33 cellular contexts compared by ENCODE assay signal in the genomic region with DNA sequence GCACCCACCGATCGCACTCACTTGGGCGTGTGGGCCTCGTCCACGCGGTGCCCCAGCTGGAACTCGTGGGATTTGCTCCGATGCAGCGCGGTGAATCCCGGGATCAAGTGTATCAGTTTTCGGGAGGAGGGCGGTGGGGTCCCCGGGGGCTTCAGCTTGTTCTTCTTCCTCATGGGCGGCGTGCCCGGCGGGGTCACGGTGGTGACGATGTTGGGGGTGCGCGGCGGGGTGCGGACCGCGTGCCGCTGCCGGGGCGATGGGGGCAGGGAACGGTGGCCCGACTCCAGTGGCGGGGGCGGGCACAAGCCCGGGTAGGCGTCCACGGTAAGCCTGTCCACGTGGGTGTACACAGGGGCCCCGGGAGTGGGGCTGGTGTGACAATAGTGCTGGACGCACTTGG.
"Had no signal": no experiment of that assay in that cellular context is flagged by ENCODE, and none has a peak within 500 bp of the region (broad histone marks: within the 10 kb centered on the region; RNA-seq: fewer than 3 reads in every experiment).

No MANE protein-coding gene starts in this region.

- ATAC-seq: activated CD4-positive, CD25-positive, alpha-beta regulatory T cell treated with anti-CD3 and anti-CD28 coated beads, Interleukin-2, amount 50 U/mL, for 24 hours; activated CD8-positive, alpha-beta T cell treated with anti-CD3 and anti-CD28 coated beads for 36 hours; activated T-cell treated with anti-CD3 and anti-CD28 coated beads, Interleukin-2, amount 50 U/mL, for 4 hours; activated T-helper 17 cell treated with anti-CD3 and anti-CD28 coated beads, Interleukin-2, amount 50 U/mL, for 72 hours; gastroesophageal sphincter; T-cell had no signal

- DNase-seq: activated B cell treated with CpG ODN at 0.5 μM for 24 hours; activated CD4-positive, alpha-beta T cell treated with anti-CD3 and anti-CD28 coated beads for 48 hours; activated CD4-positive, alpha-beta T cell treated with anti-CD3 and anti-CD28 coated beads, Interleukin-2, amount 50 U/mL, for 1 hour; activated CD4-positive, alpha-beta T cell treated with anti-CD3 and anti-CD28 coated beads, Interleukin-2, amount 50 U/mL, for 48 hours; activated CD8-positive, alpha-beta memory T cell treated with anti-CD3 and anti-CD28 coated beads for 24 hours; activated CD8-positive, alpha-beta T cell treated with anti-CD3 and anti-CD28 coated beads for 36 hours; activated effector memory CD4-positive, alpha-beta T cell treated with Interleukin-2 at 50 U/mL for 16 hours; activated gamma-delta T cell treated with Interleukin-2 at 50 U/mL for 16 hours; activated naive CD4-positive, alpha-beta T cell treated with anti-CD3 and anti-CD28 coated beads, Interleukin-2, amount 50 U/mL, for 16 hours; activated naive CD4-positive, alpha-beta T cell treated with Interleukin-2 at 50 U/mL for 16 hours; activated T-cell treated with anti-CD3 and anti-CD28 coated beads, Interleukin-2, amount 50 U/mL, for 4 hours; amniotic stem cell; anterior cingulate cortex; brain microvascular endothelial cell; dorsolateral prefrontal cortex; effector memory CD4-positive, alpha-beta T cell; erythroblast; esophagus squamous epithelium; foreskin melanocyte; T-cell; T1000; WERI-Rb-1 had no signal

- H3K4me1 Mint-ChIP-seq: activated B cell treated with CpG ODN at 0.5 μM for 24 hours; activated T-helper 17 cell treated with anti-CD3 and anti-CD28 coated beads, Interleukin-2, amount 50 U/mL, for 72 hours; central memory CD8-positive, alpha-beta T cell; T-cell had no signal

- H3K4me3 Mint-ChIP-seq: activated B cell treated with CpG ODN at 0.5 μM for 24 hours; activated CD8-positive, alpha-beta T cell treated with anti-CD3 and anti-CD28 coated beads for 36 hours; activated naive CD8-positive, alpha-beta T cell; activated T-cell treated with anti-CD3 and anti-CD28 coated beads, Interleukin-2, amount 50 U/mL, for 4 hours; activated T-helper 17 cell treated with anti-CD3 and anti-CD28 coated beads, Interleukin-2, amount 50 U/mL, for 72 hours; central memory CD8-positive, alpha-beta T cell; dendritic cell treated with granulocyte-macrophage colony-stimulating factor and Interleukin-4, amounts not matched to agents 40 ng/mL and 50 ng/mL, for 4 days; T-cell; T-helper 1 cell treated with Interleukin-12 subunit alpha and Interleukin-12 subunit beta and Interleukin-4 antibody, amounts not matched to agents 30 μg/mL and 1 μg/mL, for 36 hours; T-helper 2 cell treated with Interferon-gamma antibody and Interleukin-4, amounts not matched to agents 5 μg/mL and 100 μg/mL, for 36 hours had no signal

- FAIRE-seq: astrocyte, bronchial epithelial cell had no signal

- H3K36me3 ChIP-seq: brain microvascular endothelial cell, esophagus squamous epithelium, gastroesophageal sphincter, WERI-Rb-1 had no signal

- H3K27me3 Mint-ChIP-seq: dendritic cell treated with granulocyte-macrophage colony-stimulating factor and Interleukin-4, amounts not matched to agents 40 ng/mL and 50 ng/mL, for 4 days had no signal

- H3K27ac Mint-ChIP-seq: activated B cell treated with CpG ODN at 0.5 μM for 24 hours; activated CD8-positive, alpha-beta T cell treated with anti-CD3 and anti-CD28 coated beads for 36 hours; activated naive CD8-positive, alpha-beta T cell; activated T-helper 17 cell treated with anti-CD3 and anti-CD28 coated beads, Interleukin-2, amount 50 U/mL, for 72 hours; dendritic cell treated with granulocyte-macrophage colony-stimulating factor and Interleukin-4, amounts not matched to agents 40 ng/mL and 50 ng/mL, for 4 days; T-cell; T-helper 1 cell treated with Interleukin-12 subunit alpha and Interleukin-12 subunit beta and Interleukin-4 antibody, amounts not matched to agents 30 μg/mL and 1 μg/mL, for 36 hours; T-helper 2 cell treated with Interferon-gamma antibody and Interleukin-4, amounts not matched to agents 5 μg/mL and 100 μg/mL, for 36 hours had no signal

- H3K27me3 ChIP-seq: brain microvascular endothelial cell had no signal

- H3K36me3 Mint-ChIP-seq: activated naive CD8-positive, alpha-beta T cell; T-cell had no signal

- H3K4me3 ChIP-seq: coronary artery, dorsolateral prefrontal cortex, esophagus squamous epithelium, gastroesophageal sphincter had no signal

- H3K4me1 ChIP-seq: esophagus squamous epithelium, gastroesophageal sphincter had no signal

- H3K27ac ChIP-seq: brain microvascular endothelial cell, coronary artery, dorsolateral prefrontal cortex, esophagus squamous epithelium, gastroesophageal sphincter, WERI-Rb-1 had no signal
